In the genomic region with DNA sequence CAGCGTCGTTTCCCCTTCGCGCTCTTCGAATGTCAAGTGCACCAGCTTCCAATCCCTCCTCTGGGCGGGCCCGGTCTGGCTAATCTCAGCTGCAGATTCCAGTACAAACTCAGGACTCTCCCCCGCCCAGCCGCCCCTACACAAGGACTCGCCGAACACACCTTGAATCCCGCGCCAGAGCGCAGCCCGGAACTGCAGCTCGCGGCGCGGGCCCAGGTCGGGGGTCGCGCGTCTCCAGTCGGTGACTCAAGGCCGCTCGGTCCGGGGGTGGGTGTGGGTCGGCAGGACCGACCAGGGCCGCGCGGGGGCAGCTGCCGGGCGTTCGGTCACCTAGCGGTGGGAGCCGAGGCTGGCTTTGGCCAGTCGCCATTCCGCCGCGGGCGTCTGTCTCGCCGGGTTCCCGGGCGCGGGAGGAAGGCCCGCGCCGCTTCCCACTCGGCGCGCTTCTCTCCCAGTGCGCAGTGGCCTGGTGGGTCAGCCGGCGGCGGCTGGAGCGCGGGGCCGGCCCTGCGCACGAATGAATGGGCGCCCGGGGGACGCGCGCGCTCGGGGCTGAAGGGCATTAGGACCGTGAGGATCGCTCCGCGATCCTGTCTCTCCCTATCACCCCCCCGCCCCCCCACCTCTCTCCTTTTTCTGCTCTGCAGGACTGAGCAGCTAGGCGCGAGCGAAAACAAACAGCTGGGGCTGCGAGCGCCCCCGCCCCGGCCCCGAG, we compare ENCODE assay signal across 7 cellular contexts. TPM values are rescaled to one million over a fixed set of nuclear protein-coding genes. Genes with fewer than 3 reads are reported as not detected.
DNase-seq lines count a peak whose midpoint lies in the region; ATAC-seq and TF ChIP-seq lines count a peak whose summit lies in the region.

A gene (plus strand): TSS at position 628 of the 715 bp plus-strand sequence. CDS start 133 bp downstream, outside the sequence.

- no peak for ATAC-seq in HG02973 (IDR thresholded peaks at IDR 0.05; ENCODE audit: unreplicated experiment)
- no peak for ATAC-seq in HG02870 (IDR thresholded peaks at IDR 0.05; ENCODE audit: unreplicated experiment)

- peak; percentile 71 for DNase-seq in GM03348 (ENCODE audit: low spot score)
- peak; percentile 63 to 92 (median 80) for DNase-seq in NCI-H1417 (lab: John Stamatoyannopoulos, UW)
- no peak for DNase-seq in brain microvascular endothelial cell
- no peak for DNase-seq in kidney epithelial cell (ENCODE audit: low read depth)

- H3K9ac ChIP-seq in stomach smooth muscle (ENCODE audit: low read length in 2 of 2), result no peak within 1 kb of the TSS

- H3K27ac ChIP-seq in brain microvascular endothelial cell, result no peak within 1 kb of the TSS
- H3K27ac ChIP-seq in stomach smooth muscle (ENCODE audit: low read length), result no peak within 1 kb of the TSS

- H3K27me3 ChIP-seq in brain microvascular endothelial cell (replicated peaks) (no peaks in the 10 kb centered on the region), kidney epithelial cell (ENCODE audit: control insufficient read depth, insufficient read depth, low read length) (peaks cover 34% of the 10 kb centered on the region), stomach smooth muscle (ENCODE audit: control insufficient read depth in 1 of 2, insufficient read depth in 2 of 2, low read length in 2 of 2) (peaks cover 20 to 43% of the 10 kb centered on the region in 2 donors)

- no peaks in the 10 kb centered on the region for H3K36me3 ChIP-seq in brain microvascular endothelial cell (replicated peaks)
- H3K36me3 ChIP-seq in kidney epithelial cell (ENCODE audit: control insufficient read depth, insufficient read depth, low read length), result no peaks in the 10 kb centered on the region
- no peaks in the 10 kb centered on the region for H3K36me3 ChIP-seq in stomach smooth muscle (ENCODE audit: control insufficient read depth in 2 of 2, insufficient read depth in 2 of 2, low read length in 2 of 2)

- TF ChIP-seq CTCF in brain microvascular endothelial cell (IDR thresholded peaks at IDR 0.05; ENCODE audit: low read depth, low read length, missing control alignments) (peak; percentile 36), kidney epithelial cell (IDR thresholded peaks at IDR 0.05; ENCODE audit: insufficient read depth, low read length, poor library complexity, severe bottlenecking) (peak; percentile 20)

- H3K4me1 ChIP-seq in stomach smooth muscle (ENCODE audit: control insufficient read depth, insufficient read depth, low read length), result peaks cover 21% of the 10 kb centered on the region

- H3K9me3 ChIP-seq in stomach smooth muscle (ENCODE audit: control insufficient read depth in 2 of 2, low read length in 2 of 2), result no peaks in the 10 kb centered on the region

- peak within 1 kb of the TSS; percentile 57 for H3K4me3 ChIP-seq in brain microvascular endothelial cell (ENCODE audit: low read depth, low read length)
- H3K4me3 ChIP-seq in kidney epithelial cell (ENCODE audit: low read depth, low read length), result peak within 1 kb of the TSS; percentile 53
- peak within 1 kb of the TSS; percentile 57 to 79 for H3K4me3 ChIP-seq in stomach smooth muscle (ENCODE audit: low read length in 2 of 2)

- in situ Hi-C loops in brain microvascular endothelial cell (cut with HindIII; ENCODE audit: low pct_ligation_motif_present, low sequenced_read_pairs), result no loop called here

RNA-seq across cellular contexts. Expression of the gene that starts here (rescaled TPM):
- 0.33 and 3.4 TPM in 2 replicates for total RNA-seq in kidney epithelial cell

Comparison
In these comparisons a context has a peak if more than half of its experiments do, and no peak if none do; other contexts are left out.
1. DNase-seq: peak in GM03348 (single experiment) and NCI-H1417 (3 of 3); none in brain microvascular endothelial cell (single experiment) and kidney epithelial cell (single experiment).
2. Peak in every context shown above with its lines, with median percentiles within 50 percentile points of each other: H3K4me3 ChIP-seq.